1 cellular context compared by ENCODE assay signal in the genomic region with DNA sequence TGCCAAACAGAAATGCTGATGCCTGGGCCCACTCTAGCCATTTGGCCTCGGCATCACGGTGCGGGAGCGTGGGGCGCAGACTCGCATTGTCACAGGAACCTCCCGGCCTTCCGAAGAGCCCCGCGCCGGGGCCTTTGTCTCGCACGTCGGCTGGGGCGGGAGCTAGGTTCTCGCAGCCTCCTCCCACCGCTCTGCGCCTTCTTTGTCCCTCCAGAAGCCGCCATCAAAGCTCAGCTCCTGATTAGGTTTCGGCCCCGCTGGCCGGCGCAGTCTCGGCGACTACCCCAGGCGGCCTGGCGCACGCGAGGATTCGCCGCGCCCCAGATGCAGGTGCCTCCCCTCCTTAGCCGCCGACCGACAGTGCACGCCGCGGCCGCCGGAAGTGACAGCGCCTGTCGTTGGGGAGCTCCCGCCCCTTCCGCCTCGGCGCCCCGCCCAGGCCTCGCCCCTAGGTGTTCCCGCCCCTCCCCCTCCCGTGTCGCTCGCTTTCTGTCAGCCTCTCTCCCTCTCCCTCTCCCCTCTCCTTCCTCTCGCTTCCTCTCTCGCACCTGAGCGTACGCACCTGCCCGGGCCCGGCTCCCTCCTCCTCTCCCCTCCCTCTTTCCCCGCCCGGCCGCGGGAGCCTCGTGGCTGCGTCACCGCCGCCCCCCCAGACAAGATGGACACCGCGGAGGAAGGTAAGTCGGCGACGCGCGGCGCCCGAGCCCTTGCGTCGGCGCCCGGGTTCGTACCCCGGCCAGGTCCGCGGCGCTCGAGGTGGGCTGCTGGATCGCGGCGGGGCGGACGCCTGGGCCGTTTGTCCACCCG.
A peak's percentile ranks its signal among the peaks of the same experiment; 100 is the strongest.
TF ChIP-seq lines count a peak whose summit lies in the region.

A gene with protein sequence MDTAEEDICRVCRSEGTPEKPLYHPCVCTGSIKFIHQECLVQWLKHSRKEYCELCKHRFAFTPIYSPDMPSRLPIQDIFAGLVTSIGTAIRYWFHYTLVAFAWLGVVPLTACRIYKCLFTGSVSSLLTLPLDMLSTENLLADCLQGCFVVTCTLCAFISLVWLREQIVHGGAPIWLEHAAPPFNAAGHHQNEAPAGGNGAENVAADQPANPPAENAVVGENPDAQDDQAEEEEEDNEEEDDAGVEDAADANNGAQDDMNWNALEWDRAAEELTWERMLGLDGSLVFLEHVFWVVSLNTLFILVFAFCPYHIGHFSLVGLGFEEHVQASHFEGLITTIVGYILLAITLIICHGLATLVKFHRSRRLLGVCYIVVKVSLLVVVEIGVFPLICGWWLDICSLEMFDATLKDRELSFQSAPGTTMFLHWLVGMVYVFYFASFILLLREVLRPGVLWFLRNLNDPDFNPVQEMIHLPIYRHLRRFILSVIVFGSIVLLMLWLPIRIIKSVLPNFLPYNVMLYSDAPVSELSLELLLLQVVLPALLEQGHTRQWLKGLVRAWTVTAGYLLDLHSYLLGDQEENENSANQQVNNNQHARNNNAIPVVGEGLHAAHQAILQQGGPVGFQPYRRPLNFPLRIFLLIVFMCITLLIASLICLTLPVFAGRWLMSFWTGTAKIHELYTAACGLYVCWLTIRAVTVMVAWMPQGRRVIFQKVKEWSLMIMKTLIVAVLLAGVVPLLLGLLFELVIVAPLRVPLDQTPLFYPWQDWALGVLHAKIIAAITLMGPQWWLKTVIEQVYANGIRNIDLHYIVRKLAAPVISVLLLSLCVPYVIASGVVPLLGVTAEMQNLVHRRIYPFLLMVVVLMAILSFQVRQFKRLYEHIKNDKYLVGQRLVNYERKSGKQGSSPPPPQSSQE (plus strand): TSS at position 455 of the 807 bp plus-strand sequence. CDS start 204 bp downstream, at position 659.

TF ChIP-seq in HepG2, 621 proteins besides CTCF, POLR2A, EP300 and RAD21 (continued from another document and continues in another):
- TF ChIP-seq ZNF121 (CRISPR knock-in tag; IDR thresholded peaks at IDR 0.05), result no peak
- TF ChIP-seq, protein P1, sequence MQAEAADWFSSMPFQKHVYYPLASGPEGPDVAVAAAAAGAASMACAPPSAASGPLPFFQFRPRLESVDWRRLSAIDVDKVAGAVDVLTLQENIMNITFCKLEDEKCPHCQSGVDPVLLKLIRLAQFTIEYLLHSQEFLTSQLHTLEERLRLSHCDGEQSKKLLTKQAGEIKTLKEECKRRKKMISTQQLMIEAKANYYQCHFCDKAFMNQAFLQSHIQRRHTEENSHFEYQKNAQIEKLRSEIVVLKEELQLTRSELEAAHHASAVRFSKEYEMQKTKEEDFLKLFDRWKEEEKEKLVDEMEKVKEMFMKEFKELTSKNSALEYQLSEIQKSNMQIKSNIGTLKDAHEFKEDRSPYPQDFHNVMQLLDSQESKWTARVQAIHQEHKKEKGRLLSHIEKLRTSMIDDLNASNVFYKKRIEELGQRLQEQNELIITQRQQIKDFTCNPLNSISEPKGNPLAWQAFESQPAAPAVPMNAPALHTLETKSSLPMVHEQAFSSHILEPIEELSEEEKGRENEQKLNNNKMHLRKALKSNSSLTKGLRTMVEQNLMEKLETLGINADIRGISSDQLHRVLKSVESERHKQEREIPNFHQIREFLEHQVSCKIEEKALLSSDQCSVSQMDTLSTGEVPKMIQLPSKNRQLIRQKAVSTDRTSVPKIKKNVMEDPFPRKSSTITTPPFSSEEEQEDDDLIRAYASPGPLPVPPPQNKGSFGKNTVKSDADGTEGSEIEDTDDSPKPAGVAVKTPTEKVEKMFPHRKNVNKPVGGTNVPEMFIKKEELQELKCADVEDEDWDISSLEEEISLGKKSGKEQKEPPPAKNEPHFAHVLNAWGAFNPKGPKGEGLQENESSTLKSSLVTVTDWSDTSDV (CRISPR knock-in tag; IDR thresholded peaks at IDR 0.05), result no peak
- no peak for TF ChIP-seq SNRNP70 (IDR thresholded peaks at IDR 0.05; ENCODE audit: low read depth, low read length)
- TF ChIP-seq ZFY (CRISPR knock-in tag; IDR thresholded peaks at IDR 0.05), result peak; percentile 96
- no peak for TF ChIP-seq HNRNPH1 (optimal IDR thresholded peaks at IDR 0.05; ENCODE audit: low read depth, low read length)
- 0 out of 2 replicates have a peak, but pooled peaks have one; percentile 28 for TF ChIP-seq ZNF552 (CRISPR knock-in tag; IDR thresholded peaks at IDR 0.05; ENCODE audit: borderline replicate concordance)
- no peak for TF ChIP-seq BRCA1 (CRISPR knock-in tag; IDR thresholded peaks at IDR 0.05)
- TF ChIP-seq, protein P2, sequence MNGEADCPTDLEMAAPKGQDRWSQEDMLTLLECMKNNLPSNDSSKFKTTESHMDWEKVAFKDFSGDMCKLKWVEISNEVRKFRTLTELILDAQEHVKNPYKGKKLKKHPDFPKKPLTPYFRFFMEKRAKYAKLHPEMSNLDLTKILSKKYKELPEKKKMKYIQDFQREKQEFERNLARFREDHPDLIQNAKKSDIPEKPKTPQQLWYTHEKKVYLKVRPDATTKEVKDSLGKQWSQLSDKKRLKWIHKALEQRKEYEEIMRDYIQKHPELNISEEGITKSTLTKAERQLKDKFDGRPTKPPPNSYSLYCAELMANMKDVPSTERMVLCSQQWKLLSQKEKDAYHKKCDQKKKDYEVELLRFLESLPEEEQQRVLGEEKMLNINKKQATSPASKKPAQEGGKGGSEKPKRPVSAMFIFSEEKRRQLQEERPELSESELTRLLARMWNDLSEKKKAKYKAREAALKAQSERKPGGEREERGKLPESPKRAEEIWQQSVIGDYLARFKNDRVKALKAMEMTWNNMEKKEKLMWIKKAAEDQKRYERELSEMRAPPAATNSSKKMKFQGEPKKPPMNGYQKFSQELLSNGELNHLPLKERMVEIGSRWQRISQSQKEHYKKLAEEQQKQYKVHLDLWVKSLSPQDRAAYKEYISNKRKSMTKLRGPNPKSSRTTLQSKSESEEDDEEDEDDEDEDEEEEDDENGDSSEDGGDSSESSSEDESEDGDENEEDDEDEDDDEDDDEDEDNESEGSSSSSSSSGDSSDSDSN (CRISPR knock-in tag; IDR thresholded peaks at IDR 0.05), result peak; percentile 94
- TF ChIP-seq THAP8 (CRISPR knock-in tag; IDR thresholded peaks at IDR 0.05; ENCODE audit: borderline replicate concordance), result peak; percentile 83; the same call in 1 of the 2 replicates
- TF ChIP-seq CHD2 (IDR thresholded peaks at IDR 0.05; ENCODE audit: low read depth, low read length), result peak; percentile 66; the same call in 1 of the 2 replicates
- TF ChIP-seq KDM3A (CRISPR knock-in tag; IDR thresholded peaks at IDR 0.05; ENCODE audit: low read depth), result no peak
- TF ChIP-seq FOSL2 (CRISPR knock-in tag; IDR thresholded peaks at IDR 0.05), result peak; percentile 44
- TF ChIP-seq ZNF251 (CRISPR knock-in tag; IDR thresholded peaks at IDR 0.05), result no peak
- peak; percentile 87 for TF ChIP-seq HDAC1 (CRISPR knock-in tag; IDR thresholded peaks at IDR 0.05)
- no peak for TF ChIP-seq ZNF335 (CRISPR knock-in tag; IDR thresholded peaks at IDR 0.05)
- TF ChIP-seq, protein P3, sequence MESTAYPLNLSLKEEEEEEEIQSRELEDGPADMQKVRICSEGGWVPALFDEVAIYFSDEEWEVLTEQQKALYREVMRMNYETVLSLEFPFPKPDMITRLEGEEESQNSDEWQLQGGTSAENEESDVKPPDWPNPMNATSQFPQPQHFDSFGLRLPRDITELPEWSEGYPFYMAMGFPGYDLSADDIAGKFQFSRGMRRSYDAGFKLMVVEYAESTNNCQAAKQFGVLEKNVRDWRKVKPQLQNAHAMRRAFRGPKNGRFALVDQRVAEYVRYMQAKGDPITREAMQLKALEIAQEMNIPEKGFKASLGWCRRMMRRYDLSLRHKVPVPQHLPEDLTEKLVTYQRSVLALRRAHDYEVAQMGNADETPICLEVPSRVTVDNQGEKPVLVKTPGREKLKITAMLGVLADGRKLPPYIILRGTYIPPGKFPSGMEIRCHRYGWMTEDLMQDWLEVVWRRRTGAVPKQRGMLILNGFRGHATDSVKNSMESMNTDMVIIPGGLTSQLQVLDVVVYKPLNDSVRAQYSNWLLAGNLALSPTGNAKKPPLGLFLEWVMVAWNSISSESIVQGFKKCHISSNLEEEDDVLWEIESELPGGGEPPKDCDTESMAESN (CRISPR knock-in tag; conservative IDR thresholded peaks at IDR 0.05), result no peak
- no peak for TF ChIP-seq NCOR1 (IDR thresholded peaks at IDR 0.05; ENCODE audit: borderline replicate concordance, low read length)
- TF ChIP-seq ATF7-NPFF (CRISPR knock-in tag; IDR thresholded peaks at IDR 0.05; ENCODE audit: low read depth), result peak; percentile 47
- TF ChIP-seq, protein P4, sequence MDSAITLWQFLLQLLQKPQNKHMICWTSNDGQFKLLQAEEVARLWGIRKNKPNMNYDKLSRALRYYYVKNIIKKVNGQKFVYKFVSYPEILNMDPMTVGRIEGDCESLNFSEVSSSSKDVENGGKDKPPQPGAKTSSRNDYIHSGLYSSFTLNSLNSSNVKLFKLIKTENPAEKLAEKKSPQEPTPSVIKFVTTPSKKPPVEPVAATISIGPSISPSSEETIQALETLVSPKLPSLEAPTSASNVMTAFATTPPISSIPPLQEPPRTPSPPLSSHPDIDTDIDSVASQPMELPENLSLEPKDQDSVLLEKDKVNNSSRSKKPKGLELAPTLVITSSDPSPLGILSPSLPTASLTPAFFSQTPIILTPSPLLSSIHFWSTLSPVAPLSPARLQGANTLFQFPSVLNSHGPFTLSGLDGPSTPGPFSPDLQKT (CRISPR knock-in tag; IDR thresholded peaks at IDR 0.05; ENCODE audit: borderline replicate concordance), result peak; percentile 70; the same call in 1 of the 2 replicates
- TF ChIP-seq ARNT2 (CRISPR knock-in tag; IDR thresholded peaks at IDR 0.05; ENCODE audit: low read depth), result 0 out of 2 replicates have a peak, but pooled peaks have one; percentile 39
- TF ChIP-seq ZFP36 (IDR thresholded peaks at IDR 0.05; ENCODE audit: borderline replicate concordance, low read depth, low read length, partially characterized antibody), result no peak
- TF ChIP-seq JUNB (CRISPR knock-in tag; IDR thresholded peaks at IDR 0.05; ENCODE audit: borderline replicate concordance), result no peak
- TF ChIP-seq ZBTB21 (CRISPR knock-in tag; IDR thresholded peaks at IDR 0.05), result no peak
- TF ChIP-seq ZNF720 (CRISPR knock-in tag; IDR thresholded peaks at IDR 0.05), result no peak
- peak; percentile 72; the same call in 1 of the 2 replicates for TF ChIP-seq ZNF816 (CRISPR knock-in tag; IDR thresholded peaks at IDR 0.05; ENCODE audit: borderline replicate concordance)
- TF ChIP-seq ZEB1 (IDR thresholded peaks at IDR 0.05; ENCODE audit: insufficient replicate concordance, low read depth), result peak; percentile 98
- TF ChIP-seq MEIS1 (CRISPR knock-in tag; IDR thresholded peaks at IDR 0.05; ENCODE audit: borderline replicate concordance), result peak; percentile 80; the same call in 1 of the 2 replicates
- TF ChIP-seq ZSCAN21 (CRISPR knock-in tag; IDR thresholded peaks at IDR 0.05; ENCODE audit: borderline replicate concordance), result peak; percentile 67
- no peak for TF ChIP-seq SOX6 (IDR thresholded peaks at IDR 0.05)
- TF ChIP-seq SOX6 (CRISPR knock-in tag; IDR thresholded peaks at IDR 0.05), result peak; percentile 80
- TF ChIP-seq, protein P5, sequence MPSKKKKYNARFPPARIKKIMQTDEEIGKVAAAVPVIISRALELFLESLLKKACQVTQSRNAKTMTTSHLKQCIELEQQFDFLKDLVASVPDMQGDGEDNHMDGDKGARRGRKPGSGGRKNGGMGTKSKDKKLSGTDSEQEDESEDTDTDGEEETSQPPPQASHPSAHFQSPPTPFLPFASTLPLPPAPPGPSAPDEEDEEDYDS (CRISPR knock-in tag; IDR thresholded peaks at IDR 0.05), result peak; percentile 91
- no peak for TF ChIP-seq ARID2 (CRISPR knock-in tag; IDR thresholded peaks at IDR 0.05; ENCODE audit: borderline replicate concordance)
- peak; percentile 46; the same call in 1 of the 2 replicates for TF ChIP-seq ATF2 (CRISPR knock-in tag; IDR thresholded peaks at IDR 0.05)
- TF ChIP-seq HOXA3 (CRISPR knock-in tag; IDR thresholded peaks at IDR 0.05), result peak; percentile 95
- TF ChIP-seq LCORL (IDR thresholded peaks at IDR 0.05), result no peak
- TF ChIP-seq LCORL (CRISPR knock-in tag; IDR thresholded peaks at IDR 0.05), result no peak
- TF ChIP-seq ZNF629 (CRISPR knock-in tag; conservative IDR thresholded peaks at IDR 0.05), result peak; percentile 38
- TF ChIP-seq, protein P6, sequence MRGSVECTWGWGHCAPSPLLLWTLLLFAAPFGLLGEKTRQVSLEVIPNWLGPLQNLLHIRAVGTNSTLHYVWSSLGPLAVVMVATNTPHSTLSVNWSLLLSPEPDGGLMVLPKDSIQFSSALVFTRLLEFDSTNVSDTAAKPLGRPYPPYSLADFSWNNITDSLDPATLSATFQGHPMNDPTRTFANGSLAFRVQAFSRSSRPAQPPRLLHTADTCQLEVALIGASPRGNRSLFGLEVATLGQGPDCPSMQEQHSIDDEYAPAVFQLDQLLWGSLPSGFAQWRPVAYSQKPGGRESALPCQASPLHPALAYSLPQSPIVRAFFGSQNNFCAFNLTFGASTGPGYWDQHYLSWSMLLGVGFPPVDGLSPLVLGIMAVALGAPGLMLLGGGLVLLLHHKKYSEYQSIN (CRISPR knock-in tag; IDR thresholded peaks at IDR 0.05; ENCODE audit: borderline replicate concordance), result no peak
- TF ChIP-seq, protein P7, sequence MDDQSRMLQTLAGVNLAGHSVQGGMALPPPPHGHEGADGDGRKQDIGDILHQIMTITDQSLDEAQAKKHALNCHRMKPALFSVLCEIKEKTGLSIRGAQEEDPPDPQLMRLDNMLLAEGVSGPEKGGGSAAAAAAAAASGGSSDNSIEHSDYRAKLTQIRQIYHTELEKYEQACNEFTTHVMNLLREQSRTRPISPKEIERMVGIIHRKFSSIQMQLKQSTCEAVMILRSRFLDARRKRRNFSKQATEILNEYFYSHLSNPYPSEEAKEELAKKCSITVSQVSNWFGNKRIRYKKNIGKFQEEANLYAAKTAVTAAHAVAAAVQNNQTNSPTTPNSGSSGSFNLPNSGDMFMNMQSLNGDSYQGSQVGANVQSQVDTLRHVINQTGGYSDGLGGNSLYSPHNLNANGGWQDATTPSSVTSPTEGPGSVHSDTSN (CRISPR knock-in tag; IDR thresholded peaks at IDR 0.05; ENCODE audit: borderline replicate concordance), result 0 out of 2 replicates have a peak, but pooled peaks have one; percentile 33
- peak; percentile 80; the same call in 1 of the 2 replicates for TF ChIP-seq ZNF546 (CRISPR knock-in tag; conservative IDR thresholded peaks at IDR 0.05)
- TF ChIP-seq HMGA1 (CRISPR knock-in tag; conservative IDR thresholded peaks at IDR 0.05), result no peak
- no peak; the same call in 1 of the 2 replicates for TF ChIP-seq GLI4 (CRISPR knock-in tag; IDR thresholded peaks at IDR 0.05; ENCODE audit: borderline replicate concordance)
- TF ChIP-seq ZSCAN31 (CRISPR knock-in tag; IDR thresholded peaks at IDR 0.05; ENCODE audit: low read depth), result peak; percentile 78; the same call in 1 of the 2 replicates
- TF ChIP-seq ZNF615 (CRISPR knock-in tag; IDR thresholded peaks at IDR 0.05; ENCODE audit: borderline replicate concordance), result 0 out of 2 replicates have a peak, but pooled peaks have one; percentile 26
- peak; percentile 76; the same call in 1 of the 2 replicates for TF ChIP-seq KDM5A (IDR thresholded peaks at IDR 0.05; ENCODE audit: borderline replicate concordance, low read length)
